In the genomic region with DNA sequence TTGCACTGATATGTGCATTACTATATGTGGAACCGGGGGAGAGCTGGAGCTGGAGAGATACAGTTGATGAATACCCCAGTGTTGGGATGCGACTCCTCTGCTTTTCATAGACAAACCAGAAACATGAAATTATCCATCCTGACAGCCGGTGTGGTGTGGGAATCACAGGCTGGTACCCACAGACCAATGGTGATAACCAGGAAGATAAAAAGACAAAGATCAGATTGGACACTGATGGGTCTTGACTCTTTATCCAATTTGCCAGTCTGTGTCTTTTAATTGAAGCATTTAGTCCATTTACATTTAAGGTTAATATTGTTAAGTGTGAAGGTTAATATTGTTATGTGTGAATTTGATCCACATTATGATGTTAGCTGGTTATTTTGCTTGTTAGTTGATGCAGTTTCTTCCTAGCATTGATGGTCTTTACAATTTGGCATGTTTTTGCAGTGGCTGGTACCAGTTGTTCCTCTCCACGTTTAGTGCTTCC, we compare ENCODE assay signal across 2 cellular contexts. TPM values are rescaled to one million over a fixed set of nuclear protein-coding genes. Genes with fewer than 3 reads are reported as not detected.
"Had no signal": no experiment of that assay in that cellular context is flagged by ENCODE, and none has a peak within 500 bp of the region (broad histone marks: within the 10 kb centered on the region; RNA-seq: fewer than 3 reads in every experiment).

No MANE protein-coding gene starts in this region.

RNA-seq across cellular contexts. Expression of a gene that starts 2.6 kb away (rescaled TPM):
- total RNA-seq: G401, GM12878 had no signal
